ENCODE assay signal across 1 cellular context in the genomic region with DNA sequence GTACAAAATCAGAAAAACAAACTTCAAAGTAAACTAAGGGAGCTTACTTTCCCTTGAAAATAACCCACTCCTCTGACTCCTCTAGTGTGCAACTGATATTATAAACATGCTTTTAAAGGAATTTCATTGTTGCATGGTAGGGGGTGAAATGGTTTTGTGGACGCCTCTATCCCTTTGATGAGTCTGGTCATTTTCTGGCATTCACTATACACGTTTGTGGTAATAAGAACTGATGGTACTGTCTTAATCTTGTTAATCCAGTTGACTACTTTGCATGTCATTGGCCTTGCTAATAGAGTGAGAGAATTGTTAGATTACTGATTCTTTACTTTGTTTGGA.
TF ChIP-seq lines count a peak whose summit lies in the region.

No MANE protein-coding gene starts in this region.

TF ChIP-seq in GM12878, 131 proteins besides CTCF, POLR2A, EP300 and RAD21:
- no peak for TF ChIP-seq ZNF687 (IDR thresholded peaks at IDR 0.05)
- no peak for TF ChIP-seq SMARCA5 (IDR thresholded peaks at IDR 0.05)
- TF ChIP-seq ESRRA (IDR thresholded peaks at IDR 0.05; ENCODE audit: low read length), result no peak
- no peak for TF ChIP-seq HDAC6 (IDR thresholded peaks at IDR 0.05; ENCODE audit: unreplicated experiment)
